Comparison of ENCODE assay signal across 10 cellular contexts in the genomic region with DNA sequence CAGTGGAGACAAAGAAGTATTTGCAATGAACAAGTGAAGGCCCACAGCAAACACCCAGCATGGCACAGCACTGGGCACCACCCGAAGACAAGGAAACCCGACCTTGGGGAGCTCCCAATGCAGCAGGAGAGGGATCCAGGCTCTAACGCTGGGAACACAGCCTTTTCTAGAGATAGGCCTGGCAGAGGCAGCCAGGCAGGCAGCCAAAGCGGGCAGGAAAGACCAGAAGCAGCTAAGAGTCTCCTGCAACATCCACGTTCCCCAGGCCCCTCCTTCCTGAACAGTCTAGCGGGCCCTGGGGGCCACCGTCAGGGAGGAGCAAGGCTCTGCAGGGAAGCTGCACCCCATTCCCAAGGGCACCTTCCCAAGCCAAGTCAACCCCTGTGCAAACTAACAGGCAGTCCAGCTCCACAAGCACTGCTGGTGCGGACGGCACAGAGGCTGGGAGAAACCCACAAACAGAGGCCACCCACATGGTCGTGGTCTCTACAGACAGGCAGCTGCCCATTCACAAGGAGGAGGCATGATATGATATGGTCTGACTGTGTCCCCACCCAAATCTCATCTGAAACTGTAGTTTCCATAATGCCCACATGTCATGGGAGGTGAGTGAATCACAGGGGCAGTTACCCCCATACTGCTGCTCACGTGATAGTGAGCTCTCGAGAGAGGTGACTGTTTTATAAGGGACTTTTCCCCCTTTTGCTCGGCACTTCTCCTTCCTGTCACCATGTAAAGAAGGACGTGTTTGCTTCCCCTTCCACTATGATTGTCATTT.
DNase-seq lines count a peak whose midpoint lies in the region; ATAC-seq and TF ChIP-seq lines count a peak whose summit lies in the region.
"Had no signal": no experiment of that assay in that cellular context is flagged by ENCODE, and none has a peak within 500 bp of the region (broad histone marks: within the 10 kb centered on the region; RNA-seq: fewer than 3 reads in every experiment).

No MANE protein-coding gene starts in this region.

- in situ Hi-C loops in Panc1 (cut with HindIII; ENCODE audit: low pct_unique_long_range_greater_than_20kb, low sequenced_read_pairs): no loop called here

- H3K4me3 Mint-ChIP-seq in neural progenitor cell: no peak overlapping the region
- H3K4me3 Mint-ChIP-seq: activated CD4-positive, alpha-beta T cell treated with anti-CD3 and anti-CD28 coated beads for 36 hours had no signal

- peak; percentile 36 for DNase-seq in CD1c-positive myeloid dendritic cell (ENCODE audit: extremely low spot score)
- no peak for DNase-seq in Panc1 (ENCODE audit: low read depth, low spot score)
- peak; percentile 55 to 60 for DNase-seq in fibroblast of lung (ENCODE audit: low read depth in 2 of 2)
- DNase-seq in neural progenitor cell (ENCODE audit: low spot score): no peak
- DNase-seq in NCI-H524 (lab: John Stamatoyannopoulos, UW): no peak
- DNase-seq in NCI-H146 treated with DMSO at 0.1 percent for 48 hours (lab: John Stamatoyannopoulos, UW; ENCODE audit: unreplicated experiment): no peak
- DNase-seq in osteoblast (ENCODE audit: insufficient read length, low spot score, missing footprints): no peak
- DNase-seq in stimulated activated CD4-positive, alpha-beta T cell treated with anti-CD3 and anti-CD28 coated beads, Interleukin-2, amount 100 ng/mL, for 48 hours: no peak
- DNase-seq: activated CD4-positive, alpha-beta T cell treated with anti-CD3 and anti-CD28 coated beads for 36 hours; NCI-H748 treated with DMSO at 0.1 percent for 48 hours had no signal

- H3K9ac ChIP-seq in fibroblast of lung (ENCODE audit: insufficient read depth, low read length) (no peak overlapping the region), neural progenitor cell (no peak overlapping the region)

- H3K9me3 Mint-ChIP-seq in neural progenitor cell: no peaks in the 10 kb centered on the region

- peaks cover 8% of the 10 kb centered on the region for H3K36me3 Mint-ChIP-seq in neural progenitor cell

- no peaks in the 10 kb centered on the region for H4K20me1 ChIP-seq in fibroblast of lung (ENCODE audit: control insufficient read depth, extremely low read depth, insufficient read depth, low read length)
- peaks cover 6% of the 10 kb centered on the region for H4K20me1 ChIP-seq in neural progenitor cell (ENCODE audit: low read depth)
- peaks cover 15% of the 10 kb centered on the region for H4K20me1 ChIP-seq in osteoblast (ENCODE audit: insufficient read depth, low read length)

- H3K4me3 ChIP-seq in Panc1 (ENCODE audit: low read depth in 2 of 2, low read length in 2 of 2) (no peak overlapping the region), fibroblast of lung (replicated peaks in 1 of 4; ENCODE audit: control extremely low read depth in 1 of 4, insufficient read depth in 1 of 4, low read depth in 3 of 4, low read length in 4 of 4) (no peak overlapping the region), neural progenitor cell (no peak overlapping the region), osteoblast (ENCODE audit: insufficient read depth, low read length) (no peak overlapping the region)

- H3K27ac Mint-ChIP-seq in neural progenitor cell: peak overlapping the region; percentile 28
- H3K27ac Mint-ChIP-seq: activated CD4-positive, alpha-beta T cell treated with anti-CD3 and anti-CD28 coated beads for 36 hours had no signal

- no peak overlapping the region for H2AFZ ChIP-seq in fibroblast of lung (ENCODE audit: low read length)
- H2AFZ ChIP-seq in neural progenitor cell (replicated peaks): no peak overlapping the region
- no peak overlapping the region for H2AFZ ChIP-seq in osteoblast (ENCODE audit: low read length)

- H3K36me3 ChIP-seq in Panc1 (ENCODE audit: control insufficient read depth, insufficient read depth, low read length) (no peaks in the 10 kb centered on the region), fibroblast of lung (ENCODE audit: control insufficient read depth, insufficient read depth, low read length) (peaks cover 6% of the 10 kb centered on the region), neural progenitor cell (no peaks in the 10 kb centered on the region), osteoblast (ENCODE audit: insufficient read depth, low read length) (no peaks in the 10 kb centered on the region)

- TF ChIP-seq CTCF in Panc1 (IDR thresholded peaks at IDR 0.05): no peak
- TF ChIP-seq CTCF in fibroblast of lung (conservative IDR thresholded peaks at IDR 0.05 in 1 of 2, IDR thresholded peaks at IDR 0.05 in 1 of 2; ENCODE audit: low read depth in 1 of 2, low read length in 2 of 2): no peak
- TF ChIP-seq CTCF in neural progenitor cell (IDR thresholded peaks at IDR 0.05): no peak
- TF ChIP-seq CTCF in osteoblast (IDR thresholded peaks at IDR 0.05; ENCODE audit: extremely low read depth, low read depth, low read length): no peak

- H3K27me3 ChIP-seq in Panc1 (ENCODE audit: control insufficient read depth, insufficient read depth, low read length) (no peaks in the 10 kb centered on the region), fibroblast of lung (ENCODE audit: control insufficient read depth, insufficient read depth, low read length) (no peaks in the 10 kb centered on the region), neural progenitor cell (no peaks in the 10 kb centered on the region), osteoblast (ENCODE audit: insufficient read depth, low read length) (no peaks in the 10 kb centered on the region)

- no peak overlapping the region for H3K4me2 ChIP-seq in fibroblast of lung (ENCODE audit: extremely low read depth, insufficient read depth, low read length)
- H3K4me2 ChIP-seq in neural progenitor cell: no peak overlapping the region
- no peak overlapping the region for H3K4me2 ChIP-seq in osteoblast (ENCODE audit: insufficient read depth, low read length)

- H3K9me3 ChIP-seq in Panc1 (ENCODE audit: control insufficient read depth, insufficient read depth, low read depth, low read length) (no peaks in the 10 kb centered on the region), fibroblast of lung (ENCODE audit: control insufficient read depth, insufficient read depth, low read depth, low read length) (no peaks in the 10 kb centered on the region), neural progenitor cell (ENCODE audit: low read depth) (no peaks in the 10 kb centered on the region), osteoblast (ENCODE audit: low read depth, low read length) (no peaks in the 10 kb centered on the region)

- H3K4me1 ChIP-seq in Panc1 (ENCODE audit: control insufficient read depth, insufficient read depth, low read length) (peaks cover 19% of the 10 kb centered on the region), fibroblast of lung (ENCODE audit: control insufficient read depth, extremely low read depth, insufficient read depth, low read length) (peaks cover 9% of the 10 kb centered on the region), neural progenitor cell (peaks cover under 1% of the 10 kb centered on the region), osteoblast (ENCODE audit: insufficient read depth, low read length) (peaks cover 28% of the 10 kb centered on the region)

- intact Hi-C loops in Panc1 (cut with micrococcal nuclease; ENCODE audit: unreplicated experiment): no loop called here

- H3F3A ChIP-seq in neural progenitor cell (ENCODE audit: low read depth): no peaks in the 10 kb centered on the region

- BruUV-seq in Panc1 (replicated peaks; lab: Mats Ljungman, UMichigan): no TSS peak

- H3K27ac ChIP-seq in Panc1 (ENCODE audit: low read length): no peak overlapping the region
- no peak overlapping the region for H3K27ac ChIP-seq in fibroblast of lung (ENCODE audit: insufficient read depth, low read length)
- no peak overlapping the region for H3K27ac ChIP-seq in neural progenitor cell
- H3K27ac ChIP-seq in osteoblast (ENCODE audit: low read depth, low read length): no peak overlapping the region

- H3K79me2 ChIP-seq in fibroblast of lung (ENCODE audit: control insufficient read depth, insufficient read depth, low read length): no peaks in the 10 kb centered on the region
- H3K79me2 ChIP-seq in neural progenitor cell (ENCODE audit: low read depth): no peaks in the 10 kb centered on the region
- H3K79me2 ChIP-seq in osteoblast (ENCODE audit: insufficient read depth, low read length): peaks cover 4% of the 10 kb centered on the region

- peaks cover 3% of the 10 kb centered on the region for H3K27me3 Mint-ChIP-seq in neural progenitor cell (ENCODE audit: insufficient read depth, low read depth)
- H3K27me3 Mint-ChIP-seq: activated CD4-positive, alpha-beta T cell treated with anti-CD3 and anti-CD28 coated beads for 36 hours had no signal

- CTCF ChIA-PET in Panc1 (lab: Charles Lee): no interaction called here

- ATAC-seq in Panc1: peak; percentile 21; the same call in 1 of the 2 replicates
- ATAC-seq: activated CD4-positive, alpha-beta T cell treated with anti-CD3 and anti-CD28 coated beads for 36 hours had no signal

- POLR2A ChIA-PET in Panc1 (lab: Charles Lee): no interaction called here

- peaks cover 30% of the 10 kb centered on the region for H3K4me1 Mint-ChIP-seq in neural progenitor cell

Comparison
In these comparisons a context has a peak if more than half of its experiments do, and no peak if none do; other contexts are left out.
1. DNase-seq: peak in CD1c-positive myeloid dendritic cell (single experiment) and fibroblast of lung (2 of 2); none in Panc1 (single experiment), neural progenitor cell (single experiment), NCI-H524 (0 of 2), NCI-H146 treated with DMSO at 0.1 percent for 48 hours (single experiment), osteoblast (single experiment) and stimulated activated CD4-positive, alpha-beta T cell treated with anti-CD3 and anti-CD28 coated beads, Interleukin-2, amount 100 ng/mL, for 48 hours (0 of 2).